ENCODE assay signal across 10 cellular contexts in the genomic region with DNA sequence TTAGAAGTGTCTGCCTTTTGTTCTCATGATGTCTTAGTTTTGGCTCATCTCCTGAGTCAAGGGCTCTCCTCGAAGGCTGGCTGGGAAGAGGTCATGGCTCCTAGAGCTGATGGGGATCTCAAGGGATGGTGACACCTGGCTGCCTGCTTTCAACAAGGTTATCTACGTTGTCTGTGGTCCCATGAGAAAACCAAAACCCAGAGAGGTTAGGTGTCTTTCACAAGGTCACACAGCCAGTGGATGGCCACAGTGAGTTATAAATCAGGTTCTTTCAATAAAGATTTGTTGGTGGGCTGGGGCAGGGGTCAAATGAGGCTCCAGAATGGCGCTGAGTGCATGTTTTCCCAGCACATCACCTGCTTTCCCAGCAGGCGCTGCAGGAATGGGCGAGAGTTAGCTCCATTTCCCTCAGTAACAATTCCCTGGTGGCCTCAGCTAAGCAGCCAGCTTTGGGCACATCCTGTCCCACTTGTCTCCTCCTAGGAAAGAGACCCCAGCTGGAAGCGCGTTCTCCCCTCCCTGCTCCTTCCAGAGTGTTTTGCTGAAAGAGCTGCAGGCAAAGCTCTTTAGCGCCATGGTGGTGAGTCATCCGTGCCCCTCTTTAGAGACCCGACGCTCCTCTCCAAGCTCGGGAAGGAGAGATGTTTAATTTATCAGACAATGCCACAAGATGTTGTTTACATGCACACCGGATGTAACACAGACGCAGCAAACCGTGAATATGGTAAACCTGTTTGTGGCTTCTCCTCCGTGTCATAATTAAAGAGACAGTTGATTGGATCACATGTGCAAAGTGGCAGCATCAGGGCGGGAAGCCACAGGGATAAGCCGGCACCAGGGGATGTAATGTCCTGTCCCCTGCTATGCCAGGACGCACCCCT.
DNase-seq lines count a peak whose midpoint lies in the region; ATAC-seq lines count a peak whose summit lies in the region.
"Had no signal": no experiment of that assay in that cellular context is flagged by ENCODE, and none has a peak within 500 bp of the region (broad histone marks: within the 10 kb centered on the region; RNA-seq: fewer than 3 reads in every experiment).

No MANE protein-coding gene starts in this region.

- DNase-seq in activated CD8-positive, alpha-beta memory T cell treated with anti-CD3 and anti-CD28 coated beads for 4 hours (ENCODE audit: low read depth in 2 of 2), result peak; percentile 1 to 4
- no peak for DNase-seq in activated CD8-positive, alpha-beta memory T cell treated with anti-CD3 and anti-CD28 coated beads for 24 hours
- DNase-seq in NCI-H510A (lab: John Stamatoyannopoulos, UW) (peak; percentile 49), cerebellar cortex (ENCODE audit: low spot score) (peak; percentile 25), HT-29 (ENCODE audit: low spot score) (no peak)
- DNase-seq in stimulated activated CD8-positive, alpha-beta memory T cell treated with anti-CD3 and anti-CD28 coated beads, Interleukin-4, amount 100 ng/mL, for 24 hours (ENCODE audit: low read depth), result peak; percentile 2
- no peak for DNase-seq in effector CD8-positive, alpha-beta T cell (lab: John Stamatoyannopoulos, UW)
- DNase-seq: adrenal gland, tibial artery had no signal

- ATAC-seq in HG03565 (IDR thresholded peaks at IDR 0.05; ENCODE audit: unreplicated experiment), result no peak

Comparison
In these comparisons a context has a peak if more than half of its experiments do, and no peak if none do; other contexts are left out.
1. DNase-seq: peak in activated CD8-positive, alpha-beta memory T cell treated with anti-CD3 and anti-CD28 coated beads for 4 hours (2 of 2), NCI-H510A (single experiment), cerebellar cortex (single experiment) and stimulated activated CD8-positive, alpha-beta memory T cell treated with anti-CD3 and anti-CD28 coated beads, Interleukin-4, amount 100 ng/mL, for 24 hours (single experiment); none in activated CD8-positive, alpha-beta memory T cell treated with anti-CD3 and anti-CD28 coated beads for 24 hours (single experiment), effector CD8-positive, alpha-beta T cell (single experiment) and HT-29 (single experiment).